ENCODE assay signal across 8 cellular contexts in genomic region chr20:37902504-37903313, GRCh38. TPM values are rescaled to one million over a fixed set of nuclear protein-coding genes. Genes with fewer than 3 reads are reported as not detected.
DNase-seq lines count a peak whose midpoint lies in the region; ATAC-seq, FAIRE-seq and TF ChIP-seq lines count a peak whose summit lies in the region.

Gene VSTM2L, plus strand, starts transcription at chr20:37903127. Its CDS starts 224 bp downstream, at chr20:37903351.

- H3K9me1 ChIP-seq in endothelial cell of umbilical vein (replicated peaks; ENCODE audit: control insufficient read depth, extremely low read depth, insufficient read depth, low read length): no peaks in the 10 kb centered on the region

- intact Hi-C loops in Panc1 (cut with micrococcal nuclease; ENCODE audit: unreplicated experiment) (loop anchor here (5.0 kb wide), 1 partner anchor 90 kb away; no protein-coding TSS in a partner anchor), endothelial cell of umbilical vein (cut with micrococcal nuclease) (loop anchor here (1.0 to 5.0 kb wide), 4 partner anchors 90 to 420 kb away; no protein-coding TSS in a partner anchor)

- in situ Hi-C loops in Panc1 (cut with HindIII; ENCODE audit: low pct_unique_long_range_greater_than_20kb, low sequenced_read_pairs): no loop called here

- TF ChIP-seq POLR2A in endothelial cell of umbilical vein (IDR thresholded peaks at IDR 0.05; ENCODE audit: low read depth, low read length): no peak

- H3K79me2 ChIP-seq in endothelial cell of umbilical vein (ENCODE audit: control insufficient read depth, insufficient read depth, low read length): no peaks in the 10 kb centered on the region

- DNase-seq in NCI-H748 (lab: John Stamatoyannopoulos, UW; ENCODE audit: unreplicated experiment) (peak; percentile 73), NCI-H748 treated with DMSO at 0.1 percent for 48 hours (lab: John Stamatoyannopoulos, UW) (no peak), Panc1 (ENCODE audit: low read depth, low spot score) (no peak), endothelial cell of umbilical vein (ENCODE audit: low read depth, low spot score) (no peak), mucosa of gallbladder (ENCODE audit: low spot score) (peak; percentile 15), superior temporal gyrus (ENCODE audit: extremely low spot score) (no peak), LoVo (ENCODE audit: low spot score) (no peak)

- H3K27me3 ChIP-seq in Panc1 (ENCODE audit: control insufficient read depth, insufficient read depth, low read length) (no peaks in the 10 kb centered on the region), endothelial cell of umbilical vein (ENCODE audit: control insufficient read depth in 2 of 2, insufficient read depth in 2 of 2, low read length in 2 of 2) (peaks cover 36 to 40% of the 10 kb centered on the region in 2 experiments)

- no peak within 1 kb of the TSS for H2AFZ ChIP-seq in endothelial cell of umbilical vein (ENCODE audit: low read depth, low read length)

- FAIRE-seq in endothelial cell of umbilical vein (lab: Jason Lieb, UNC): no peak

- peak within 1 kb of the TSS; percentile 47 to 60 for H3K4me3 ChIP-seq in Panc1 (ENCODE audit: low read depth in 2 of 2, low read length in 2 of 2)
- H3K4me3 ChIP-seq in endothelial cell of umbilical vein (replicated peaks in 1 of 3; ENCODE audit: insufficient read depth in 1 of 3, low read depth in 1 of 3, low read length in 3 of 3): peak within 1 kb of the TSS in 1 of 3 experiments; percentile 15

- POLR2A ChIA-PET in Panc1 (lab: Charles Lee) (interaction anchor here (0.6 kb wide), 1 partner anchor 75 kb away, joined by 7 read pairs; no protein-coding TSS in a partner anchor), endothelial cell of umbilical vein (lab: Charles Lee) (no interaction called here)

- peaks cover 7% of the 10 kb centered on the region for H3K4me1 ChIP-seq in Panc1 (ENCODE audit: control insufficient read depth, insufficient read depth, low read length)
- no peaks in the 10 kb centered on the region for H3K4me1 ChIP-seq in endothelial cell of umbilical vein (ENCODE audit: control insufficient read depth, extremely low read depth, insufficient read depth, low read length)

- no peaks in the 10 kb centered on the region for H3K36me3 ChIP-seq in Panc1 (ENCODE audit: control insufficient read depth, insufficient read depth, low read length)
- no peaks in the 10 kb centered on the region for H3K36me3 ChIP-seq in endothelial cell of umbilical vein (ENCODE audit: control insufficient read depth in 2 of 2, extremely low read depth in 1 of 2, insufficient read depth in 2 of 2, low read length in 2 of 2)

- H3K9me3 ChIP-seq in Panc1 (ENCODE audit: control insufficient read depth, insufficient read depth, low read depth, low read length) (no peaks in the 10 kb centered on the region), endothelial cell of umbilical vein (replicated peaks; ENCODE audit: control insufficient read depth, insufficient read depth, low read length) (no peaks in the 10 kb centered on the region)

- no peak; the same call in none of the 2 replicates for TF ChIP-seq CTCF in Panc1 (IDR thresholded peaks at IDR 0.05)
- TF ChIP-seq CTCF in endothelial cell of umbilical vein (IDR thresholded peaks at IDR 0.05; ENCODE audit: extremely low read depth in 1 of 2, insufficient read depth in 1 of 2, low read depth in 1 of 2, low read length in 2 of 2): no peak

- dilution Hi-C loops in endothelial cell of umbilical vein (cut with MboI; ENCODE audit: extremely low pct_ligation_motif_present, low sequenced_read_pairs): no loop called here

- H3K9ac ChIP-seq in endothelial cell of umbilical vein (replicated peaks; ENCODE audit: extremely low read depth, insufficient read depth, low read length): no peak within 1 kb of the TSS

- CTCF ChIA-PET in Panc1 (lab: Charles Lee) (interaction anchor here (0.5 kb wide), 2 partner anchors 10 to 90 kb away, joined by 3 read pairs; no protein-coding TSS in a partner anchor), endothelial cell of umbilical vein (lab: Charles Lee) (interaction anchor here (1.0 to 1.8 kb wide), 6 partner anchors 9 to 402 kb away, joined by 3 to 9 read pairs (median 4); no protein-coding TSS in a partner anchor)

- H3K27ac ChIP-seq in Panc1 (ENCODE audit: low read length) (no peak within 1 kb of the TSS), endothelial cell of umbilical vein (ENCODE audit: insufficient read depth, low read depth, low read length) (no peak within 1 kb of the TSS)

- H4K20me1 ChIP-seq in endothelial cell of umbilical vein (replicated peaks; ENCODE audit: control insufficient read depth, extremely low read depth, insufficient read depth, low read length): no peaks in the 10 kb centered on the region

- H3K4me2 ChIP-seq in endothelial cell of umbilical vein (ENCODE audit: insufficient read depth, low read length): peak within 1 kb of the TSS; percentile 25

- no TSS peak for BruUV-seq in Panc1 (replicated peaks; lab: Mats Ljungman, UMichigan)
- no TSS peak for BruUV-seq in endothelial cell of umbilical vein (replicated peaks; lab: Mats Ljungman, UMichigan)

- ATAC-seq in Panc1 (peak; percentile 58), GM21528 (IDR thresholded peaks at IDR 0.05; ENCODE audit: low FRiP score, unreplicated experiment) (no peak)

TF ChIP-seq in endothelial cell of umbilical vein, 7 proteins besides CTCF, POLR2A, EP300 and RAD21:
- TF ChIP-seq MAX (IDR thresholded peaks at IDR 0.05; ENCODE audit: insufficient read depth, insufficient read length) (no peak), EZH2 (IDR thresholded peaks at IDR 0.05; ENCODE audit: borderline replicate concordance, low read depth, low read length, severe bottlenecking) (peak; percentile 18), JUN (IDR thresholded peaks at IDR 0.05; ENCODE audit: borderline replicate concordance, insufficient read depth, insufficient read length, low read depth) (no peak), FOS (IDR thresholded peaks at IDR 0.05; ENCODE audit: borderline replicate concordance, insufficient read depth, low read length) (no peak), POLR2AphosphoS5 (IDR thresholded peaks at IDR 0.05; ENCODE audit: insufficient read depth, low read depth, low read length) (no peak), MYC (IDR thresholded peaks at IDR 0.05; ENCODE audit: low read depth, low read length) (no peak), GATA2 (IDR thresholded peaks at IDR 0.05; ENCODE audit: insufficient read depth, insufficient read length, low read depth, low read length) (no peak)
TF ChIP-seq in endothelial cell of umbilical vein: peak in this region for 1.

RNA-seq across cellular contexts. Expression of gene VSTM2L, which starts in this region (rescaled TPM):
- total RNA-seq in Panc1 (2021; ENCODE audit: unreplicated experiment) (16.0 TPM), endothelial cell of umbilical vein (not detected in 2 replicates), mucosa of gallbladder (95.0 TPM)
- 25.3 TPM for polyA plus RNA-seq in Panc1 (2012; ENCODE audit: insufficient read length)
- 0.18 and 0.25 TPM in 2 replicates for polyA plus RNA-seq in endothelial cell of umbilical vein
- 0.03 and 0.07 TPM in 2 replicates for polyA plus RNA-seq in endothelial cell of umbilical vein (2011; cell fraction: cytosol; rRNA removed)
- polyA plus RNA-seq in endothelial cell of umbilical vein (2011; cell fraction: nucleus; rRNA removed): 0.07 TPM in 1 of 2 replicates, not detected in the other
- polyA plus RNA-seq in endothelial cell of umbilical vein (2012): 0.60 and 1.3 TPM in 2 replicates
- polyA minus RNA-seq in endothelial cell of umbilical vein: not detected in 2 replicates
- not detected for polyA minus RNA-seq in endothelial cell of umbilical vein (2011; cell fraction: cytosol; rRNA and poly(A)+ RNA removed)
- not detected in 2 replicates for polyA minus RNA-seq in endothelial cell of umbilical vein (2011; cell fraction: nucleus; rRNA and poly(A)+ RNA removed)

Comparison
In these comparisons a context has a peak if more than half of its experiments do, and no peak if none do; other contexts are left out.
1. RNA of gene VSTM2L (total RNA-seq): 95.0 TPM in mucosa of gallbladder (single experiment) and 16.0 TPM in Panc1 (single experiment); not detected in endothelial cell of umbilical vein; every median in the first group is over 10 times any median in the second.
2. DNase-seq: peak in NCI-H748 (single experiment) and mucosa of gallbladder (single experiment); none in NCI-H748 treated with DMSO at 0.1 percent for 48 hours (single experiment), Panc1 (single experiment), endothelial cell of umbilical vein (single experiment), superior temporal gyrus (single experiment) and LoVo (single experiment).